In the genomic region with DNA sequence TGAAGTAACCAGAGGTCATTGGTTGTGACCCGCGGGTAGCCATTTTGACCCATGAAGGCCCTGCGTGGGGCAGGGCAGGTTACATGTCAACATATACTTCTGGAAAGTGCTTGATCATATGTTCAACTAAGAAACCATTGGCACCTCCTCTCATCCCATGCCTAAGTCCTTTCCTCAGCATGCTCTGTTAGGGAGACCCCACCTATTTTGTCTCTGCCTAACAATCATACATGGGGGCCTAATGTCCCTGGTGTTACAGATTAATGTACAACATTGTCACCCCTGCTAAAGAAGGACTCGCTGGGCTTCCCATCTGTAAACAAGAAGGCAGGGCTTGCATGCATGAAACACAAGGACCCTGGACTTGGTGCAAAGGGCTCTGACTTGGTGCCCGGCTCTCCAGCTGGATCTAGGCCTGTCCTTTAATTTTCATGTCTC, we compare ENCODE assay signal across 1 cellular context.
A peak's percentile ranks its signal among the peaks of the same experiment; 100 is the strongest.
TF ChIP-seq lines count a peak whose summit lies in the region.

No MANE protein-coding gene starts in this region.

TF ChIP-seq in HepG2, 621 proteins besides CTCF, POLR2A, EP300 and RAD21 (continued from another document):
- TF ChIP-seq, protein P1, sequence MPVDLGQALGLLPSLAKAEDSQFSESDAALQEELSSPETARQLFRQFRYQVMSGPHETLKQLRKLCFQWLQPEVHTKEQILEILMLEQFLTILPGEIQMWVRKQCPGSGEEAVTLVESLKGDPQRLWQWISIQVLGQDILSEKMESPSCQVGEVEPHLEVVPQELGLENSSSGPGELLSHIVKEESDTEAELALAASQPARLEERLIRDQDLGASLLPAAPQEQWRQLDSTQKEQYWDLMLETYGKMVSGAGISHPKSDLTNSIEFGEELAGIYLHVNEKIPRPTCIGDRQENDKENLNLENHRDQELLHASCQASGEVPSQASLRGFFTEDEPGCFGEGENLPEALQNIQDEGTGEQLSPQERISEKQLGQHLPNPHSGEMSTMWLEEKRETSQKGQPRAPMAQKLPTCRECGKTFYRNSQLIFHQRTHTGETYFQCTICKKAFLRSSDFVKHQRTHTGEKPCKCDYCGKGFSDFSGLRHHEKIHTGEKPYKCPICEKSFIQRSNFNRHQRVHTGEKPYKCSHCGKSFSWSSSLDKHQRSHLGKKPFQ (CRISPR knock-in tag; IDR thresholded peaks at IDR 0.05; ENCODE audit: insufficient replicate concordance), result no peak
- TF ChIP-seq ZNF674 (CRISPR knock-in tag; IDR thresholded peaks at IDR 0.05; ENCODE audit: low read depth), result no peak
- peak; percentile 84 for TF ChIP-seq DPF2 (CRISPR knock-in tag; IDR thresholded peaks at IDR 0.05; ENCODE audit: borderline replicate concordance, low read depth)
- TF ChIP-seq, protein P2, sequence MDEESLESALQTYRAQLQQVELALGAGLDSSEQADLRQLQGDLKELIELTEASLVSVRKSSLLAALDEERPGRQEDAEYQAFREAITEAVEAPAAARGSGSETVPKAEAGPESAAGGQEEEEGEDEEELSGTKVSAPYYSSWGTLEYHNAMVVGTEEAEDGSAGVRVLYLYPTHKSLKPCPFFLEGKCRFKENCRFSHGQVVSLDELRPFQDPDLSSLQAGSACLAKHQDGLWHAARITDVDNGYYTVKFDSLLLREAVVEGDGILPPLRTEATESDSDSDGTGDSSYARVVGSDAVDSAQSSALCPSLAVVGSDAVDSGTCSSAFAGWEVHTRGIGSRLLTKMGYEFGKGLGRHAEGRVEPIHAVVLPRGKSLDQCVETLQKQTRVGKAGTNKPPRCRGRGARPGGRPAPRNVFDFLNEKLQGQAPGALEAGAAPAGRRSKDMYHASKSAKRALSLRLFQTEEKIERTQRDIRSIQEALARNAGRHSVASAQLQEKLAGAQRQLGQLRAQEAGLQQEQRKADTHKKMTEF (CRISPR knock-in tag; IDR thresholded peaks at IDR 0.05), result peak; percentile 66
- TF ChIP-seq, protein P3, sequence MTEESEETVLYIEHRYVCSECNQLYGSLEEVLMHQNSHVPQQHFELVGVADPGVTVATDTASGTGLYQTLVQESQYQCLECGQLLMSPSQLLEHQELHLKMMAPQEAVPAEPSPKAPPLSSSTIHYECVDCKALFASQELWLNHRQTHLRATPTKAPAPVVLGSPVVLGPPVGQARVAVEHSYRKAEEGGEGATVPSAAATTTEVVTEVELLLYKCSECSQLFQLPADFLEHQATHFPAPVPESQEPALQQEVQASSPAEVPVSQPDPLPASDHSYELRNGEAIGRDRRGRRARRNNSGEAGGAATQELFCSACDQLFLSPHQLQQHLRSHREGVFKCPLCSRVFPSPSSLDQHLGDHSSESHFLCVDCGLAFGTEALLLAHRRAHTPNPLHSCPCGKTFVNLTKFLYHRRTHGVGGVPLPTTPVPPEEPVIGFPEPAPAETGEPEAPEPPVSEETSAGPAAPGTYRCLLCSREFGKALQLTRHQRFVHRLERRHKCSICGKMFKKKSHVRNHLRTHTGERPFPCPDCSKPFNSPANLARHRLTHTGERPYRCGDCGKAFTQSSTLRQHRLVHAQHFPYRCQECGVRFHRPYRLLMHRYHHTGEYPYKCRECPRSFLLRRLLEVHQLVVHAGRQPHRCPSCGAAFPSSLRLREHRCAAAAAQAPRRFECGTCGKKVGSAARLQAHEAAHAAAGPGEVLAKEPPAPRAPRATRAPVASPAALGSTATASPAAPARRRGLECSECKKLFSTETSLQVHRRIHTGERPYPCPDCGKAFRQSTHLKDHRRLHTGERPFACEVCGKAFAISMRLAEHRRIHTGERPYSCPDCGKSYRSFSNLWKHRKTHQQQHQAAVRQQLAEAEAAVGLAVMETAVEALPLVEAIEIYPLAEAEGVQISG (CRISPR knock-in tag; IDR thresholded peaks at IDR 0.05), result peak; percentile 65
- TF ChIP-seq, protein P4, sequence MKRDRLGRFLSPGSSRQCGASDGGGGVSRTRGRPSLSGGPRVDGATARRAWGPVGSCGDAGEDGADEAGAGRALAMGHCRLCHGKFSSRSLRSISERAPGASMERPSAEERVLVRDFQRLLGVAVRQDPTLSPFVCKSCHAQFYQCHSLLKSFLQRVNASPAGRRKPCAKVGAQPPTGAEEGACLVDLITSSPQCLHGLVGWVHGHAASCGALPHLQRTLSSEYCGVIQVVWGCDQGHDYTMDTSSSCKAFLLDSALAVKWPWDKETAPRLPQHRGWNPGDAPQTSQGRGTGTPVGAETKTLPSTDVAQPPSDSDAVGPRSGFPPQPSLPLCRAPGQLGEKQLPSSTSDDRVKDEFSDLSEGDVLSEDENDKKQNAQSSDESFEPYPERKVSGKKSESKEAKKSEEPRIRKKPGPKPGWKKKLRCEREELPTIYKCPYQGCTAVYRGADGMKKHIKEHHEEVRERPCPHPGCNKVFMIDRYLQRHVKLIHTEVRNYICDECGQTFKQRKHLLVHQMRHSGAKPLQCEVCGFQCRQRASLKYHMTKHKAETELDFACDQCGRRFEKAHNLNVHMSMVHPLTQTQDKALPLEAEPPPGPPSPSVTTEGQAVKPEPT (CRISPR knock-in tag; IDR thresholded peaks at IDR 0.05; ENCODE audit: low read depth), result peak; percentile 81; the same call in 1 of the 2 replicates
- TF ChIP-seq SNAI1 (CRISPR knock-in tag; IDR thresholded peaks at IDR 0.05; ENCODE audit: borderline replicate concordance), result no peak
- no peak for TF ChIP-seq KLF9 (CRISPR knock-in tag; IDR thresholded peaks at IDR 0.05; ENCODE audit: low read depth)
- no peak for TF ChIP-seq ZNF180 (CRISPR knock-in tag; IDR thresholded peaks at IDR 0.05; ENCODE audit: borderline replicate concordance, low read depth)
- TF ChIP-seq ZNF205 (CRISPR knock-in tag; IDR thresholded peaks at IDR 0.05), result 0 out of 2 replicates have a peak, but pooled peaks have one; percentile 49
- TF ChIP-seq CCAR2 (optimal IDR thresholded peaks at IDR 0.05; ENCODE audit: low read depth, low read length), result no peak
- TF ChIP-seq, protein P5, sequence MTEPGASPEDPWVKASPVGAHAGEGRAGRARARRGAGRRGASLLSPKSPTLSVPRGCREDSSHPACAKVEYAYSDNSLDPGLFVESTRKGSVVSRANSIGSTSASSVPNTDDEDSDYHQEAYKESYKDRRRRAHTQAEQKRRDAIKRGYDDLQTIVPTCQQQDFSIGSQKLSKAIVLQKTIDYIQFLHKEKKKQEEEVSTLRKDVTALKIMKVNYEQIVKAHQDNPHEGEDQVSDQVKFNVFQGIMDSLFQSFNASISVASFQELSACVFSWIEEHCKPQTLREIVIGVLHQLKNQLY (CRISPR knock-in tag; IDR thresholded peaks at IDR 0.05), result peak; percentile 93
- TF ChIP-seq, protein P6, sequence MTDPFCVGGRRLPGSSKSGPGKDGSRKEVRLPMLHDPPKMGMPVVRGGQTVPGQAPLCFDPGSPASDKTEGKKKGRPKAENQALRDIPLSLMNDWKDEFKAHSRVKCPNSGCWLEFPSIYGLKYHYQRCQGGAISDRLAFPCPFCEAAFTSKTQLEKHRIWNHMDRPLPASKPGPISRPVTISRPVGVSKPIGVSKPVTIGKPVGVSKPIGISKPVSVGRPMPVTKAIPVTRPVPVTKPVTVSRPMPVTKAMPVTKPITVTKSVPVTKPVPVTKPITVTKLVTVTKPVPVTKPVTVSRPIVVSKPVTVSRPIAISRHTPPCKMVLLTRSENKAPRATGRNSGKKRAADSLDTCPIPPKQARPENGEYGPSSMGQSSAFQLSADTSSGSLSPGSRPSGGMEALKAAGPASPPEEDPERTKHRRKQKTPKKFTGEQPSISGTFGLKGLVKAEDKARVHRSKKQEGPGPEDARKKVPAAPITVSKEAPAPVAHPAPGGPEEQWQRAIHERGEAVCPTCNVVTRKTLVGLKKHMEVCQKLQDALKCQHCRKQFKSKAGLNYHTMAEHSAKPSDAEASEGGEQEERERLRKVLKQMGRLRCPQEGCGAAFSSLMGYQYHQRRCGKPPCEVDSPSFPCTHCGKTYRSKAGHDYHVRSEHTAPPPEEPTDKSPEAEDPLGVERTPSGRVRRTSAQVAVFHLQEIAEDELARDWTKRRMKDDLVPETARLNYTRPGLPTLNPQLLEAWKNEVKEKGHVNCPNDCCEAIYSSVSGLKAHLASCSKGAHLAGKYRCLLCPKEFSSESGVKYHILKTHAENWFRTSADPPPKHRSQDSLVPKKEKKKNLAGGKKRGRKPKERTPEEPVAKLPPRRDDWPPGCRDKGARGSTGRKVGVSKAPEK (CRISPR knock-in tag; IDR thresholded peaks at IDR 0.05; ENCODE audit: borderline replicate concordance), result 0 out of 2 replicates have a peak, but pooled peaks have one; percentile 63
- peak; percentile 55; the same call in 1 of the 2 replicates for TF ChIP-seq FOSL2 (CRISPR knock-in tag; IDR thresholded peaks at IDR 0.05)
- TF ChIP-seq ZFY (CRISPR knock-in tag; IDR thresholded peaks at IDR 0.05), result peak; percentile 61
- no peak for TF ChIP-seq ATM (IDR thresholded peaks at IDR 0.05; ENCODE audit: borderline replicate concordance)
- TF ChIP-seq, protein P7, sequence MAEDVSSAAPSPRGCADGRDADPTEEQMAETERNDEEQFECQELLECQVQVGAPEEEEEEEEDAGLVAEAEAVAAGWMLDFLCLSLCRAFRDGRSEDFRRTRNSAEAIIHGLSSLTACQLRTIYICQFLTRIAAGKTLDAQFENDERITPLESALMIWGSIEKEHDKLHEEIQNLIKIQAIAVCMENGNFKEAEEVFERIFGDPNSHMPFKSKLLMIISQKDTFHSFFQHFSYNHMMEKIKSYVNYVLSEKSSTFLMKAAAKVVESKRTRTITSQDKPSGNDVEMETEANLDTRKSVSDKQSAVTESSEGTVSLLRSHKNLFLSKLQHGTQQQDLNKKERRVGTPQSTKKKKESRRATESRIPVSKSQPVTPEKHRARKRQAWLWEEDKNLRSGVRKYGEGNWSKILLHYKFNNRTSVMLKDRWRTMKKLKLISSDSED (CRISPR knock-in tag; IDR thresholded peaks at IDR 0.05), result no peak
- no peak for TF ChIP-seq ZNF773 (CRISPR knock-in tag; IDR thresholded peaks at IDR 0.05; ENCODE audit: borderline replicate concordance)
